ENCODE assay signal across 15 cellular contexts in genomic region chr5:131285637-131286399, GRCh38. TPM values are rescaled to one million over a fixed set of nuclear protein-coding genes. Genes with fewer than 3 reads are reported as not detected.
DNase-seq lines count a peak whose midpoint lies in the region; ATAC-seq, FAIRE-seq and TF ChIP-seq lines count a peak whose summit lies in the region.
"Had no signal": no experiment of that assay in that cellular context is flagged by ENCODE, and none has a peak within 500 bp of the region (broad histone marks: within the 10 kb centered on the region; RNA-seq: fewer than 3 reads in every experiment).

No MANE protein-coding gene starts in this region.

- no peak overlapping the region for H3K4me3 Mint-ChIP-seq in GM23338

- H3K27me3 Mint-ChIP-seq in GM23338 (ENCODE audit: insufficient read depth, low read depth, poor library complexity), result no peaks in the 10 kb centered on the region

- no peaks in the 10 kb centered on the region for H3K9me3 ChIP-seq in OCI-LY7 (ENCODE audit: low read length)
- H3K9me3 ChIP-seq: ascending aorta, uterus had no signal

- peaks cover 98% of the 10 kb centered on the region for H3K79me2 ChIP-seq in OCI-LY7 (ENCODE audit: insufficient read depth, low read depth, low read length)
- peaks cover 73% of the 10 kb centered on the region for H3K79me2 ChIP-seq in GM23338 (replicated peaks; ENCODE audit: insufficient read depth)

- peaks cover 7% of the 10 kb centered on the region for H3K4me1 Mint-ChIP-seq in GM23338

- H2AFZ ChIP-seq in OCI-LY7 (ENCODE audit: low read length), result no peak overlapping the region
- no peak overlapping the region for H2AFZ ChIP-seq in GM23338
- H2AFZ ChIP-seq: GM23248 had no signal

- ATAC-seq in GM21526 (IDR thresholded peaks at IDR 0.05; ENCODE audit: low FRiP score, unreplicated experiment), result peak; percentile 50
- ATAC-seq in left colon, result peak; percentile 28
- no peak for ATAC-seq in GM21423 (IDR thresholded peaks at IDR 0.05; ENCODE audit: unreplicated experiment)
- ATAC-seq in GM23338, result no peak

- H3K36me3 Mint-ChIP-seq in GM23338 (ENCODE audit: low read depth), result no peaks in the 10 kb centered on the region

- H3K4me1 ChIP-seq in OCI-LY7 (ENCODE audit: insufficient read depth, low read length, poor library complexity, severe bottlenecking) (peaks cover 33% of the 10 kb centered on the region), GM23338 (ENCODE audit: insufficient read depth) (no peaks in the 10 kb centered on the region)
- H3K4me1 ChIP-seq: ascending aorta, uterus had no signal

- CTCF ChIA-PET in OCI-LY7 (lab: Charles Lee; ENCODE audit: unreplicated experiment), result interaction anchor here (0.5 kb wide), 1 partner anchor 23 kb away, joined by 6 read pairs; no protein-coding TSS in a partner anchor

- H3K27ac Mint-ChIP-seq in GM23338, result no peak overlapping the region

- FAIRE-seq in GM12892 (lab: Jason Lieb, UNC), result peak; percentile 63

- H3K27me3 ChIP-seq in GM23338 (ENCODE audit: insufficient read depth), result no peaks in the 10 kb centered on the region
- H3K27me3 ChIP-seq: ascending aorta, uterus had no signal

- H3K4me3 ChIP-seq in OCI-LY7 (ENCODE audit: low read depth, low read length, poor library complexity, severe bottlenecking) (no peak overlapping the region), GM23338 (no peak overlapping the region)
- H3K4me3 ChIP-seq: ascending aorta, GM23248, uterus had no signal

- peaks cover 13% of the 10 kb centered on the region for H4K20me1 ChIP-seq in OCI-LY7 (ENCODE audit: insufficient read depth, low read length)
- H4K20me1 ChIP-seq in GM23338 (replicated peaks; ENCODE audit: insufficient read depth), result 0 out of 2 replicates have a peak, but pooled peaks cover 6% of the 10 kb centered on the region

- no peak overlapping the region for H3K4me2 ChIP-seq in OCI-LY7 (ENCODE audit: low read length)
- no peak overlapping the region for H3K4me2 ChIP-seq in GM23338

- DNase-seq in GM12892 (ENCODE audit: insufficient read length), result no peak
- DNase-seq in OCI-M1 (lab: John Stamatoyannopoulos, UW), result peak; percentile 41
- DNase-seq in left colon, result no peak
- no peak for DNase-seq in RPMI8226
- no peak for DNase-seq in OCI-LY7 (ENCODE audit: low spot score)
- DNase-seq in GM23338 (ENCODE audit: low spot score), result no peak
- DNase-seq: activated CD4-positive, CD25-positive, alpha-beta regulatory T cell treated with anti-CD3 and anti-CD28 coated beads, Interleukin-2, amount 50 U/mL, for 72 hours; GM23248; hippocampal formation; NCI-H524 treated with DMSO at 0.1 percent for 48 hours; SHP77; uterus had no signal

- no peaks in the 10 kb centered on the region for H3F3A ChIP-seq in GM23338 (replicated peaks; ENCODE audit: low read depth)

- BruUV-seq in OCI-LY7 (replicated peaks; lab: Mats Ljungman, UMichigan), result no TSS peak

- no peaks in the 10 kb centered on the region for H3K9me3 Mint-ChIP-seq in GM23338

- intact Hi-C loops in left colon (cut with DNase I, micrococcal nuclease) (no loop called here), OCI-LY7 (cut with micrococcal nuclease; ENCODE audit: unreplicated experiment) (no loop called here)

- no peak for TF ChIP-seq POLR2A in GM12892 (IDR thresholded peaks at IDR 0.05; ENCODE audit: low read depth, low read length)

- POLR2A ChIA-PET in OCI-LY7 (lab: Charles Lee), result interaction anchor here (0.6 to 2.5 kb wide), 15 partner anchors 8 to 1062 kb away, joined by 3 to 13 read pairs (median 4); no protein-coding TSS in a partner anchor

- H3K36me3 ChIP-seq in OCI-LY7 (ENCODE audit: insufficient read depth, low read length) (peaks cover 49% of the 10 kb centered on the region), GM23338 (ENCODE audit: insufficient read depth) (no peaks in the 10 kb centered on the region)
- H3K36me3 ChIP-seq: ascending aorta, uterus had no signal

- H3K9me2 ChIP-seq in OCI-LY7 (ENCODE audit: insufficient read depth, low read length) (no peaks in the 10 kb centered on the region), GM23338 (ENCODE audit: insufficient read depth) (no peaks in the 10 kb centered on the region)

- H3K27ac ChIP-seq in OCI-LY7 (ENCODE audit: low read depth, low read length, poor library complexity, severe bottlenecking) (no peak overlapping the region), GM23338 (ENCODE audit: low read depth) (no peak overlapping the region)
- H3K27ac ChIP-seq: ascending aorta, GM23248, uterus had no signal

- no peak for TF ChIP-seq CTCF in OCI-LY7 (conservative IDR thresholded peaks at IDR 0.05; ENCODE audit: low read length)
- no peak for TF ChIP-seq CTCF in GM23338 (conservative IDR thresholded peaks at IDR 0.05; ENCODE audit: low read depth in 2 of 2)

TF ChIP-seq in GM23338, 12 proteins besides CTCF, POLR2A, EP300 and RAD21 (continues in another document):
- TF ChIP-seq, protein P1, sequence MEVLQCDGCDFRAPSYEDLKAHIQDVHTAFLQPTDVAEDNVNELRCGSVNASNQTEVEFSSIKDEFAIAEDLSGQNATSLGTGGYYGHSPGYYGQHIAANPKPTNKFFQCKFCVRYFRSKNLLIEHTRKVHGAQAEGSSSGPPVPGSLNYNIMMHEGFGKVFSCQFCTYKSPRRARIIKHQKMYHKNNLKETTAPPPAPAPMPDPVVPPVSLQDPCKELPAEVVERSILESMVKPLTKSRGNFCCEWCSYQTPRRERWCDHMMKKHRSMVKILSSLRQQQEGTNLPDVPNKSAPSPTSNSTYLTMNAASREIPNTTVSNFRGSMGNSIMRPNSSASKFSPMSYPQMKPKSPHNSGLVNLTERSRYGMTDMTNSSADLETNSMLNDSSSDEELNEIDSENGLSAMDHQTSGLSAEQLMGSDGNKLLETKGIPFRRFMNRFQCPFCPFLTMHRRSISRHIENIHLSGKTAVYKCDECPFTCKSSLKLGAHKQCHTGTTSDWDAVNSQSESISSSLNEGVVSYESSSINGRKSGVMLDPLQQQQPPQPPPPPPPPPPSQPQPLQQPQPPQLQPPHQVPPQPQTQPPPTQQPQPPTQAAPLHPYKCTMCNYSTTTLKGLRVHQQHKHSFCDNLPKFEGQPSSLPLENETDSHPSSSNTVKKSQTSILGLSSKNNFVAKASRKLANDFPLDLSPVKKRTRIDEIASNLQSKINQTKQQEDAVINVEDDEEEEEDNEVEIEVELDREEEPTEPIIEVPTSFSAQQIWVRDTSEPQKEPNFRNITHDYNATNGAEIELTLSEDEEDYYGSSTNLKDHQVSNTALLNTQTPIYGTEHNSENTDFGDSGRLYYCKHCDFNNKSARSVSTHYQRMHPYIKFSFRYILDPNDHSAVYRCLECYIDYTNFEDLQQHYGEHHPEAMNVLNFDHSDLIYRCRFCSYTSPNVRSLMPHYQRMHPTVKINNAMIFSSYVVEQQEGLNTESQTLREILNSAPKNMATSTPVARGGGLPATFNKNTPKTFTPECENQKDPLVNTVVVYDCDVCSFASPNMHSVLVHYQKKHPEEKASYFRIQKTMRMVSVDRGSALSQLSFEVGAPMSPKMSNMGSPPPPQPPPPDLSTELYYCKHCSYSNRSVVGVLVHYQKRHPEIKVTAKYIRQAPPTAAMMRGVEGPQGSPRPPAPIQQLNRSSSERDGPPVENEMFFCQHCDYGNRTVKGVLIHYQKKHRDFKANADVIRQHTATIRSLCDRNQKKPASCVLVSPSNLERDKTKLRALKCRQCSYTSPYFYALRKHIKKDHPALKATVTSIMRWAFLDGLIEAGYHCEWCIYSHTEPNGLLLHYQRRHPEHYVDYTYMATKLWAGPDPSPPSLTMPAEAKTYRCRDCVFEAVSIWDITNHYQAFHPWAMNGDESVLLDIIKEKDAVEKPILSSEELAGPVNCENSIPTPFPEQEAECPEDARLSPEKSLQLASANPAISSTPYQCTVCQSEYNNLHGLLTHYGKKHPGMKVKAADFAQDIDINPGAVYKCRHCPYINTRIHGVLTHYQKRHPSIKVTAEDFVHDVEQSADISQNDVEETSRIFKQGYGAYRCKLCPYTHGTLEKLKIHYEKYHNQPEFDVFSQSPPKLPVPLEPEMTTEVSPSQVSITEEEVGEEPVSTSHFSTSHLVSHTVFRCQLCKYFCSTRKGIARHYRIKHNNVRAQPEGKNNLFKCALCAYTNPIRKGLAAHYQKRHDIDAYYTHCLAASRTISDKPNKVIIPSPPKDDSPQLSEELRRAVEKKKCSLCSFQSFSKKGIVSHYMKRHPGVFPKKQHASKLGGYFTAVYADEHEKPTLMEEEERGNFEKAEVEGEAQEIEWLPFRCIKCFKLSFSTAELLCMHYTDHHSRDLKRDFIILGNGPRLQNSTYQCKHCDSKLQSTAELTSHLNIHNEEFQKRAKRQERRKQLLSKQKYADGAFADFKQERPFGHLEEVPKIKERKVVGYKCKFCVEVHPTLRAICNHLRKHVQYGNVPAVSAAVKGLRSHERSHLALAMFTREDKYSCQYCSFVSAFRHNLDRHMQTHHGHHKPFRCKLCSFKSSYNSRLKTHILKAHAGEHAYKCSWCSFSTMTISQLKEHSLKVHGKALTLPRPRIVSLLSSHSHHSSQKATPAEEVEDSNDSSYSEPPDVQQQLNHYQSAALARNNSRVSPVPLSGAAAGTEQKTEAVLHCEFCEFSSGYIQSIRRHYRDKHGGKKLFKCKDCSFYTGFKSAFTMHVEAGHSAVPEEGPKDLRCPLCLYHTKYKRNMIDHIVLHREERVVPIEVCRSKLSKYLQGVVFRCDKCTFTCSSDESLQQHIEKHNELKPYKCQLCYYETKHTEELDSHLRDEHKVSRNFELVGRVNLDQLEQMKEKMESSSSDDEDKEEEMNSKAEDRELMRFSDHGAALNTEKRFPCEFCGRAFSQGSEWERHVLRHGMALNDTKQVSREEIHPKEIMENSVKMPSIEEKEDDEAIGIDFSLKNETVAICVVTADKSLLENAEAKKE (CRISPR knock-in tag; IDR thresholded peaks at IDR 0.05), result no peak
- no peak for TF ChIP-seq STAT1 (IDR thresholded peaks at IDR 0.05; ENCODE audit: unreplicated experiment)
- no peak for TF ChIP-seq NANOG (IDR thresholded peaks at IDR 0.05; ENCODE audit: borderline replicate concordance)
- TF ChIP-seq EZH2phosphoT487 (IDR thresholded peaks at IDR 0.05; ENCODE audit: unreplicated experiment), result no peak
- TF ChIP-seq ZNF114 (CRISPR knock-in tag; IDR thresholded peaks at IDR 0.05), result no peak

RNA-seq across cellular contexts. Expression of gene CDC42SE2, which starts 22.0 kb away (rescaled TPM):
- polyA plus RNA-seq in GM12892 (2012; ENCODE audit: missing spikeins), result 86.3 TPM
- total RNA-seq in left colon (100 to 1,000 TPM; 106 to 114 TPM), OCI-LY7 (2022) (66.8 and 68.9 TPM in 2 replicates)
- total RNA-seq in OCI-LY7 (2014; rRNA removed; shearing (Covaris generic)), result 34.7 and 54.2 TPM in 2 replicates
- total RNA-seq in GM23338 (2014; rRNA removed; shearing (Covaris generic)), result 35.5 and 36.2 TPM in 2 replicates
- polyA plus RNA-seq in GM23338 (2016; fragmentation: Nextera tagmentation; extraction: Ambion mirVana), result 22.3 and 24.2 TPM in 2 replicates

Comparison
In these comparisons a context has a peak if more than half of its experiments do, and no peak if none do; other contexts are left out.
1. ATAC-seq: peak in GM21526 (single experiment) and left colon (single experiment); none in GM21423 (single experiment) and GM23338 (single experiment).